9 cellular contexts compared by ENCODE assay signal in the genomic region with DNA sequence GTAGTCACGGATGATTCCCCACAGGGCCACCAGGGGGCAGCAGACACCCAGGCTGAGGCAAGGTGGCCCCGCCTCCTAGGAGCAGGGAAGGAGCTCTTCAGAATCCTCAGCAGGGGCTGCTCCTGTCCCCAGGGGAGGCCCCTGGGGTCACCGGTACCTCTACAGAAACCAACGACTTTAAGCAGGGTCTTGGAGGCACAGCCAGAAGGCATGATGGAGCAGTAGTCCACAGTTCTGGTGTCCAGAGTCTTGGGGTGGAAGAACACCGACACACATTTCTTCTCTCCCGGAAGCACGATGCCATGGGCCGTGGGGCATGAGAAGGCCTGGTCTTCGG. TPM values are rescaled to one million over a fixed set of nuclear protein-coding genes. Genes with fewer than 3 reads are reported as not detected.
DNase-seq lines count a peak whose midpoint lies in the region; ATAC-seq, FAIRE-seq and TF ChIP-seq lines count a peak whose summit lies in the region.
"Had no signal": no experiment of that assay in that cellular context is flagged by ENCODE, and none has a peak within 500 bp of the region (broad histone marks: within the 10 kb centered on the region; RNA-seq: fewer than 3 reads in every experiment).

No MANE protein-coding gene starts in this region.

- peak; percentile 90 for ATAC-seq in GM21529 (IDR thresholded peaks at IDR 0.05; ENCODE audit: unreplicated experiment)

- FAIRE-seq in urothelium cell line (lab: Jason Lieb, UNC), result peak; percentile 81
- FAIRE-seq: TTC549 had no signal

- H3K4me3 Mint-ChIP-seq in activated naive CD4-positive, alpha-beta T cell treated with anti-CD3 and anti-CD28 coated beads for 36 hours, result no peak overlapping the region
- no peak overlapping the region for H3K4me3 Mint-ChIP-seq in progenitor cell of endocrine pancreas (ENCODE audit: low read depth)

- no peak overlapping the region for H3K27ac Mint-ChIP-seq in activated naive CD4-positive, alpha-beta T cell treated with anti-CD3 and anti-CD28 coated beads for 36 hours
- H3K27ac Mint-ChIP-seq in progenitor cell of endocrine pancreas, result no peak overlapping the region

- intact Hi-C loops in activated naive CD4-positive, alpha-beta T cell treated with anti-CD3 and anti-CD28 coated beads for 36 hours (cut with micrococcal nuclease), result loop anchor here (1.0 kb wide), 3 partner anchors 49 to 126 kb away; no protein-coding TSS in a partner anchor
- intact Hi-C loops in head of caudate nucleus (cut with DNase I), result no loop called here

- CTCF ChIA-PET in activated naive CD4-positive, alpha-beta T cell treated with anti-CD3 and anti-CD28 coated beads for 36 hours (lab: Charles Lee), result interaction anchor here (0.6 to 8.9 kb wide), 42 partner anchors 8 to 494 kb away, joined by 3 to 72 read pairs (median 5); a partner anchor contains a TSS

- H3K36me3 Mint-ChIP-seq in activated naive CD4-positive, alpha-beta T cell treated with anti-CD3 and anti-CD28 coated beads for 36 hours (ENCODE audit: low read depth), result no peaks in the 10 kb centered on the region
- no peaks in the 10 kb centered on the region for H3K36me3 Mint-ChIP-seq in progenitor cell of endocrine pancreas (ENCODE audit: insufficient read depth)

- no peaks in the 10 kb centered on the region for H3K4me1 Mint-ChIP-seq in activated naive CD4-positive, alpha-beta T cell treated with anti-CD3 and anti-CD28 coated beads for 36 hours (ENCODE audit: low read depth)
- no peaks in the 10 kb centered on the region for H3K4me1 Mint-ChIP-seq in progenitor cell of endocrine pancreas (ENCODE audit: low read depth)

- TF ChIP-seq CTCF in progenitor cell of endocrine pancreas (IDR thresholded peaks at IDR 0.05; ENCODE audit: unreplicated experiment), result peak; percentile 99

- no peaks in the 10 kb centered on the region for H3K9me3 Mint-ChIP-seq in activated naive CD4-positive, alpha-beta T cell treated with anti-CD3 and anti-CD28 coated beads for 36 hours
- no peaks in the 10 kb centered on the region for H3K9me3 Mint-ChIP-seq in progenitor cell of endocrine pancreas (ENCODE audit: low read depth)

- H3K27me3 Mint-ChIP-seq in activated naive CD4-positive, alpha-beta T cell treated with anti-CD3 and anti-CD28 coated beads for 36 hours (ENCODE audit: low read depth), result peaks cover 18% of the 10 kb centered on the region
- peaks cover 59% of the 10 kb centered on the region for H3K27me3 Mint-ChIP-seq in progenitor cell of endocrine pancreas

- DNase-seq in COR-L47 (lab: John Stamatoyannopoulos, UW), result peak; percentile 46
- peak; percentile 70 for DNase-seq in M059J (ENCODE audit: low read depth)
- peak; percentile 85 for DNase-seq in SK-N-DZ (ENCODE audit: low spot score)
- peak; percentile 83 for DNase-seq in activated naive CD4-positive, alpha-beta T cell treated with anti-CD3 and anti-CD28 coated beads for 36 hours
- peak; percentile 82 to 95 (median 90) for DNase-seq in head of caudate nucleus
- DNase-seq in progenitor cell of endocrine pancreas (ENCODE audit: low spot score, unreplicated experiment), result peak; percentile 80
- DNase-seq in urothelium cell line (ENCODE audit: low spot score), result peak; percentile 88

RNA-seq across cellular contexts. Expression of a gene that starts 11.5 kb away (rescaled TPM):
- not detected in 2 replicates for total RNA-seq in M059J (2014; rRNA removed; shearing (Covaris generic))
- polyA plus RNA-seq in SK-N-DZ (2014; cell fraction: cytosol; rRNA removed), result not detected in 2 replicates
- polyA plus RNA-seq in SK-N-DZ (2014; cell fraction: nucleus; rRNA removed), result 0.15 TPM in 1 of 2 replicates, not detected in the other
- total RNA-seq in activated naive CD4-positive, alpha-beta T cell treated with anti-CD3 and anti-CD28 coated beads for 36 hours, result not detected
- total RNA-seq in progenitor cell of endocrine pancreas, result 0.65 and 0.67 TPM in 2 replicates

RNA-seq across cellular contexts. Expression of a gene that starts 30.9 kb away (rescaled TPM):
- not detected in 2 replicates for total RNA-seq in M059J (2014; rRNA removed; shearing (Covaris generic))
- polyA plus RNA-seq in SK-N-DZ (2014; cell fraction: cytosol; rRNA removed), result 0.03 and 0.20 TPM in 2 replicates
- 0.15 TPM in 1 of 2 replicates, not detected in the other for polyA plus RNA-seq in SK-N-DZ (2014; cell fraction: nucleus; rRNA removed)
- total RNA-seq in activated naive CD4-positive, alpha-beta T cell treated with anti-CD3 and anti-CD28 coated beads for 36 hours, result not detected
- total RNA-seq in progenitor cell of endocrine pancreas, result 17.3 and 24.1 TPM in 2 replicates

RNA-seq across cellular contexts. Expression of a gene that starts 36.6 kb away (rescaled TPM):
- total RNA-seq in M059J (2014; rRNA removed; shearing (Covaris generic)), result 0.17 TPM in 1 of 2 replicates, not detected in the other
- 7.3 and 18.8 TPM in 2 replicates for polyA plus RNA-seq in SK-N-DZ (2014; cell fraction: cytosol; rRNA removed)
- 9.5 and 10.8 TPM in 2 replicates for polyA plus RNA-seq in SK-N-DZ (2014; cell fraction: nucleus; rRNA removed)
- not detected for total RNA-seq in activated naive CD4-positive, alpha-beta T cell treated with anti-CD3 and anti-CD28 coated beads for 36 hours
- 24.4 and 30.1 TPM in 2 replicates for total RNA-seq in progenitor cell of endocrine pancreas

RNA-seq across cellular contexts. Expression of a gene that starts 44.8 kb away (rescaled TPM):
- total RNA-seq in M059J (2014; rRNA removed; shearing (Covaris generic)), result not detected in 2 replicates
- 21.6 and 28.6 TPM in 2 replicates for polyA plus RNA-seq in SK-N-DZ (2014; cell fraction: cytosol; rRNA removed)
- 15.0 and 22.8 TPM in 2 replicates for polyA plus RNA-seq in SK-N-DZ (2014; cell fraction: nucleus; rRNA removed)
- not detected for total RNA-seq in activated naive CD4-positive, alpha-beta T cell treated with anti-CD3 and anti-CD28 coated beads for 36 hours
- 13.5 and 15.6 TPM in 2 replicates for total RNA-seq in progenitor cell of endocrine pancreas

Comparison
In these comparisons a context has a peak if more than half of its experiments do, and no peak if none do; other contexts are left out.
1. Peak in every context shown above with its lines: DNase-seq and ATAC-seq.
2. RNA of a gene that starts 30.9 kb away (total RNA-seq): 17.3 to 24.1 TPM in progenitor cell of endocrine pancreas; not detected in M059J and not detected in activated naive CD4-positive, alpha-beta T cell treated with anti-CD3 and anti-CD28 coated beads for 36 hours; every median in the first group is over 10 times any median in the second.
3. RNA of a gene that starts 36.6 kb away (total RNA-seq): 24.4 to 30.1 TPM in progenitor cell of endocrine pancreas; 0.17 TPM in M059J and not detected in activated naive CD4-positive, alpha-beta T cell treated with anti-CD3 and anti-CD28 coated beads for 36 hours; every median in the first group is over 10 times any median in the second.